ENCODE assay signal across 9 cellular contexts in genomic region chr9:121529237-121529987, GRCh38. TPM values are rescaled to one million over a fixed set of nuclear protein-coding genes. Genes with fewer than 3 reads are reported as not detected.
DNase-seq lines count a peak whose midpoint lies in the region; ATAC-seq, FAIRE-seq and TF ChIP-seq lines count a peak whose summit lies in the region.
"Had no signal": no experiment of that assay in that cellular context is flagged by ENCODE, and none has a peak within 500 bp of the region (broad histone marks: within the 10 kb centered on the region; RNA-seq: fewer than 3 reads in every experiment).

No MANE protein-coding gene starts in this region.

- no peaks in the 10 kb centered on the region for H3K9me3 ChIP-seq in RWPE2 (ENCODE audit: severe bottlenecking)
- H3K9me3 ChIP-seq in pancreas: no peaks in the 10 kb centered on the region

- H3K4me1 ChIP-seq in RWPE2 (ENCODE audit: insufficient read depth, poor library complexity, severe bottlenecking): no peaks in the 10 kb centered on the region
- no peaks in the 10 kb centered on the region for H3K4me1 ChIP-seq in pancreas

- H3K27me3 ChIP-seq in RWPE2 (ENCODE audit: insufficient read depth, poor library complexity, severe bottlenecking) (no peaks in the 10 kb centered on the region), pancreas (no peaks in the 10 kb centered on the region)

- no peaks in the 10 kb centered on the region for H3K36me3 ChIP-seq in RWPE2 (ENCODE audit: low read depth)
- H3K36me3 ChIP-seq in pancreas: no peaks in the 10 kb centered on the region

- peak; percentile 92 for ATAC-seq in RWPE2 (ENCODE audit: low read depth)
- ATAC-seq in pancreas: peak; percentile 76 to 95 (median 88)
- ATAC-seq in HG02981 (IDR thresholded peaks at IDR 0.05; ENCODE audit: unreplicated experiment): no peak

- H3K4me3 ChIP-seq in RWPE2 (ENCODE audit: severe bottlenecking) (no peak overlapping the region), foreskin fibroblast (ENCODE audit: low read depth in 1 of 2, low read length in 2 of 2) (no peak overlapping the region), pancreas (no peak overlapping the region)

- peak in 10 of 14 donors; percentile 0 to 74 (median 30) for DNase-seq in C1 segment of cervical spinal cord (lab: John Stamatoyannopoulos, UW)
- DNase-seq in RWPE2 (ENCODE audit: low spot score): peak; percentile 80
- DNase-seq in foreskin fibroblast: peak; percentile 98
- DNase-seq in pancreas: peak; percentile 62 to 83 (median 76)
- no peak for DNase-seq in NCI-H748 treated with DMSO at 0.1 percent for 48 hours (lab: John Stamatoyannopoulos, UW)
- no peak for DNase-seq in activated effector memory CD4-positive, alpha-beta T cell treated with anti-CD3 and anti-CD28 coated beads, Interleukin-2, amount 50 U/mL, for 16 hours
- no peak for DNase-seq in NCI-H1436 (lab: John Stamatoyannopoulos, UW)
- DNase-seq: activated naive CD4-positive, alpha-beta T cell treated with anti-CD3 and anti-CD28 coated beads for 36 hours had no signal

- FAIRE-seq in pancreas (lab: Jason Lieb, UNC): no peak

- TF ChIP-seq CTCF in RWPE2 (IDR thresholded peaks at IDR 0.05; ENCODE audit: poor library complexity, severe bottlenecking) (no peak), foreskin fibroblast (IDR thresholded peaks at IDR 0.05; ENCODE audit: low read depth, low read length) (no peak), pancreas (IDR thresholded peaks at IDR 0.05) (no peak)

- intact Hi-C loops in pancreas (cut with DNase I): no loop called here

- 35 to 37% methylated on average over 11 of the region's 11 CpGs for WGBS in pancreas, 2 donors

- H3K27ac ChIP-seq in RWPE2 (ENCODE audit: poor library complexity, severe bottlenecking) (no peak overlapping the region), pancreas (peak overlapping the region in 1 of 4 donors; percentile 44)

RNA-seq across cellular contexts. Expression of gene GGTA1, which starts 29.8 kb away (rescaled TPM):
- 1 to 10 TPM in 3 of 6 donors, under 1 TPM in 3; 0.14 to 3.6 (median 0.87) TPM for total RNA-seq in pancreas
- polyA plus RNA-seq in pancreas: 1 to 10 TPM; 1.6 to 2.7 TPM
- total RNA-seq: activated naive CD4-positive, alpha-beta T cell treated with anti-CD3 and anti-CD28 coated beads for 36 hours had no signal

Comparison
In these comparisons a context has a peak if more than half of its experiments do, and no peak if none do; other contexts are left out.
1. DNase-seq: peak in C1 segment of cervical spinal cord (10 of 14), RWPE2 (single experiment), foreskin fibroblast (2 of 2) and pancreas (6 of 6); none in NCI-H748 treated with DMSO at 0.1 percent for 48 hours (single experiment), activated effector memory CD4-positive, alpha-beta T cell treated with anti-CD3 and anti-CD28 coated beads, Interleukin-2, amount 50 U/mL, for 16 hours (single experiment) and NCI-H1436 (single experiment).